Comparison of ENCODE assay signal across 14 cellular contexts in genomic region chr9:130934246-130934645, GRCh38. TPM values are rescaled to one million over a fixed set of nuclear protein-coding genes. Genes with fewer than 3 reads are reported as not detected.
DNase-seq lines count a peak whose midpoint lies in the region; ATAC-seq, FAIRE-seq and TF ChIP-seq lines count a peak whose summit lies in the region.
"Had no signal": no experiment of that assay in that cellular context is flagged by ENCODE, and none has a peak within 500 bp of the region (broad histone marks: within the 10 kb centered on the region; RNA-seq: fewer than 3 reads in every experiment).

No MANE protein-coding gene starts in this region.

- H3F3A ChIP-seq in MM.1S (ENCODE audit: insufficient read depth, low read length), result no peaks in the 10 kb centered on the region

- TF ChIP-seq POLR2A in H1 (IDR thresholded peaks at IDR 0.05; ENCODE audit: control extremely low read depth in 1 of 2, low read depth in 2 of 2, low read length in 2 of 2), result no peak

- H3K23ac ChIP-seq in H1 (ENCODE audit: insufficient read length) (no peak overlapping the region), neuronal stem cell (ENCODE audit: low read depth, low read length, poor library complexity) (peak overlapping the region; percentile 80)

- H2BK5ac ChIP-seq in H1 (ENCODE audit: low read depth, low read length) (no peak overlapping the region), neuronal stem cell (ENCODE audit: low read length) (peak overlapping the region; percentile 55)

- H3K27ac ChIP-seq in BLaER1 treated with 17β-estradiol and CSF1 and Interleukin-3, amounts not matched to agents 10 nM and 100 nM, result no peak overlapping the region
- no peak overlapping the region for H3K27ac ChIP-seq in H1 (ENCODE audit: low read depth, low read length)
- no peak overlapping the region for H3K27ac ChIP-seq in neuronal stem cell (replicated peaks; ENCODE audit: low read length)
- H3K27ac ChIP-seq in MM.1S (ENCODE audit: low read length), result no peak overlapping the region

- H2BK12ac ChIP-seq in H1 (ENCODE audit: low read depth, low read length), result peak overlapping the region; percentile 39; the same call in 1 of the 2 replicates
- H2BK12ac ChIP-seq in neuronal stem cell (ENCODE audit: low read length), result no peak overlapping the region

- no peak overlapping the region for H4K8ac ChIP-seq in H1 (ENCODE audit: extremely low read depth, insufficient read depth, low read length)
- no peak overlapping the region for H4K8ac ChIP-seq in neuronal stem cell (ENCODE audit: low read depth, low read length)

- H3K4me3 ChIP-seq in BLaER1 treated with 17β-estradiol and CSF1 and Interleukin-3, amounts not matched to agents 10 nM and 100 nM, result no peak overlapping the region
- H3K4me3 ChIP-seq in NT2/D1 (ENCODE audit: insufficient read length, low read depth) (no peak overlapping the region), H1 (ENCODE audit: extremely low read depth in 1 of 4, insufficient read depth in 2 of 4, low read depth in 3 of 4, low read length in 4 of 4) (no peak overlapping the region), neuronal stem cell (ENCODE audit: low read length in 2 of 2) (no peak overlapping the region), MM.1S (ENCODE audit: low read length) (no peak overlapping the region)

- H3K4me3 Mint-ChIP-seq in activated CD4-positive, alpha-beta T cell treated with anti-CD3 and anti-CD28 coated beads for 36 hours, result no peak overlapping the region
- H3K4me3 Mint-ChIP-seq: CD4-positive, CD25-positive, alpha-beta regulatory T cell had no signal

- peaks cover 0 to 75% (median 34%) of the 10 kb centered on the region in 11 experiments; a peak in 15 of 22 replicates for H4K20me1 ChIP-seq in BLaER1 treated with 17β-estradiol and CSF1 and Interleukin-3, amounts not matched to agents 10 nM and 100 nM
- H4K20me1 ChIP-seq in H1 (replicated peaks in 1 of 2; ENCODE audit: control insufficient read depth in 1 of 2, insufficient read depth in 2 of 2, low read length in 2 of 2) (peaks cover 0 to 2% of the 10 kb centered on the region in 2 experiments), MM.1S (ENCODE audit: insufficient read depth, low read length) (no peaks in the 10 kb centered on the region)

- H4K91ac ChIP-seq in H1 (replicated peaks; ENCODE audit: insufficient read length, low read length) (no peak overlapping the region), neuronal stem cell (ENCODE audit: low read depth, low read length, poor library complexity) (no peak overlapping the region)

- FAIRE-seq in H1 (lab: Jason Lieb, UNC), result no peak
- FAIRE-seq: A204.1, HepG2, HTR-8/SVneo had no signal

- no peak for TF ChIP-seq CTCF in H1 (IDR thresholded peaks at IDR 0.05; ENCODE audit: control extremely low read depth in 1 of 3, insufficient read depth in 1 of 3, low read depth in 1 of 3, low read length in 3 of 3)
- TF ChIP-seq CTCF in MM.1S (IDR thresholded peaks at IDR 0.05; ENCODE audit: low read length), result no peak

- no peak overlapping the region for H2AFZ ChIP-seq in H1 (ENCODE audit: low read length)
- no peak overlapping the region for H2AFZ ChIP-seq in neuronal stem cell (ENCODE audit: low read length)
- no peak overlapping the region for H2AFZ ChIP-seq in MM.1S (ENCODE audit: low read length)

- no peak overlapping the region for H3K56ac ChIP-seq in H1 (replicated peaks; ENCODE audit: insufficient read length, low read depth, low read length)

- 89% methylated on average over 8 of the region's 11 CpGs; no CpG with 5 or more reads in 1 of the 2 experiments for WGBS in H1 (ENCODE audit: extremely low coverage in 1 of 2, insufficient coverage in 1 of 2, insufficient read length in 1 of 2, insufficient replicate concordance in 2 of 2, low coverage in 1 of 2, low lambda C conversion rate in 2 of 2, missing lambda C conversion rate in 1 of 2), 2 experiments
- WGBS in neuronal stem cell (ENCODE audit: extremely low coverage in 2 of 2, insufficient read length in 2 of 2, insufficient replicate concordance in 1 of 2), 2 donors, result no CpG with 5 or more reads among the region's 11 CpGs

- ATAC-seq in activated CD4-positive, alpha-beta T cell treated with anti-CD3 and anti-CD28 coated beads for 36 hours, result no peak
- no peak for ATAC-seq in HG02870 (IDR thresholded peaks at IDR 0.05; ENCODE audit: unreplicated experiment)
- ATAC-seq: HepG2 had no signal

- no peak overlapping the region for H2BK20ac ChIP-seq in H1 (ENCODE audit: low read length)

- no peaks in the 10 kb centered on the region for H3K79me1 ChIP-seq in H1 (ENCODE audit: low read depth, low read length)
- no peaks in the 10 kb centered on the region for H3K79me1 ChIP-seq in neuronal stem cell (ENCODE audit: low read depth, low read length)

- H3K4ac ChIP-seq in H1 (replicated peaks; ENCODE audit: insufficient read length, low read depth, low read length) (no peak overlapping the region), neuronal stem cell (ENCODE audit: low read length) (no peak overlapping the region)

- H2AK5ac ChIP-seq in H1 (ENCODE audit: low read depth, low read length), result no peak overlapping the region
- H2AK5ac ChIP-seq in neuronal stem cell (ENCODE audit: low read depth, low read length), result peak overlapping the region; percentile 69

- H3K27me3 Mint-ChIP-seq in activated CD4-positive, alpha-beta T cell treated with anti-CD3 and anti-CD28 coated beads for 36 hours, result peaks cover 38% of the 10 kb centered on the region

- H3K9me3 ChIP-seq in BLaER1 treated with 17β-estradiol and CSF1 and Interleukin-3, amounts not matched to agents 10 nM and 100 nM (replicated peaks in 1 of 11), result no peaks in the 10 kb centered on the region
- H3K9me3 ChIP-seq in NT2/D1 (ENCODE audit: insufficient read depth, low read length), result no peaks in the 10 kb centered on the region
- H3K9me3 ChIP-seq in H1 (ENCODE audit: insufficient read depth in 2 of 2, low read depth in 1 of 2, low read length in 1 of 2), result no peaks in the 10 kb centered on the region
- no peaks in the 10 kb centered on the region for H3K9me3 ChIP-seq in neuronal stem cell (replicated peaks in 1 of 2; ENCODE audit: control insufficient read depth in 2 of 2, insufficient read depth in 1 of 2, low read depth in 1 of 2, low read length in 2 of 2)
- no peaks in the 10 kb centered on the region for H3K9me3 ChIP-seq in MM.1S (replicated peaks; ENCODE audit: insufficient read depth, low read length)

- no peaks in the 10 kb centered on the region for H3K36me3 Mint-ChIP-seq in activated CD4-positive, alpha-beta T cell treated with anti-CD3 and anti-CD28 coated beads for 36 hours (ENCODE audit: low read depth)
- H3K36me3 Mint-ChIP-seq: CD4-positive, CD25-positive, alpha-beta regulatory T cell had no signal

- H3K27me3 ChIP-seq in BLaER1 treated with 17β-estradiol and CSF1 and Interleukin-3, amounts not matched to agents 10 nM and 100 nM, result peaks cover 47 to 74% (median 61%) of the 10 kb centered on the region in 11 experiments
- H3K27me3 ChIP-seq in NT2/D1 (ENCODE audit: insufficient read depth, insufficient read length), result peaks cover 17% of the 10 kb centered on the region
- peaks cover 11 to 21% (median 18%) of the 10 kb centered on the region in 4 experiments for H3K27me3 ChIP-seq in H1 (replicated peaks in 1 of 4; ENCODE audit: control insufficient read depth in 3 of 4, extremely low read depth in 1 of 4, insufficient read depth in 3 of 4, low read length in 3 of 4)
- H3K27me3 ChIP-seq in neuronal stem cell (ENCODE audit: control insufficient read depth in 3 of 3, insufficient read depth in 3 of 3, low read depth in 1 of 3, low read length in 3 of 3), result peaks cover 8 to 66% (median 20%) of the 10 kb centered on the region in 3 experiments
- H3K27me3 ChIP-seq in MM.1S (replicated peaks; ENCODE audit: insufficient read depth, low read length), result peaks cover 95% of the 10 kb centered on the region

- POLR2A ChIA-PET in H1 (lab: Charles Lee; ENCODE audit: partially characterized antibody), result interaction anchor here (1.2 to 1.5 kb wide), 3 partner anchors 20 to 34 kb away, joined by 3 to 5 read pairs (median 3); no protein-coding TSS in a partner anchor
- POLR2A ChIA-PET in activated CD4-positive, alpha-beta T cell treated with anti-CD3 and anti-CD28 coated beads for 36 hours (lab: Charles Lee), result no interaction called here

- H3K9me2 ChIP-seq in MM.1S (replicated peaks; ENCODE audit: insufficient read depth, low read length), result no peaks in the 10 kb centered on the region

- peak overlapping the region in 10 of 11 experiments; percentile 50 to 100 (median 98); a peak in 20 of 22 replicates for H3K4me2 ChIP-seq in BLaER1 treated with 17β-estradiol and CSF1 and Interleukin-3, amounts not matched to agents 10 nM and 100 nM
- no peak overlapping the region for H3K4me2 ChIP-seq in H1 (ENCODE audit: insufficient read depth in 1 of 2, low read depth in 2 of 2, low read length in 2 of 2)
- H3K4me2 ChIP-seq in neuronal stem cell (ENCODE audit: insufficient read depth, low read length, poor library complexity, severe bottlenecking), result no peak overlapping the region
- no peak overlapping the region for H3K4me2 ChIP-seq in MM.1S (ENCODE audit: low read depth, low read length)

- H2BK15ac ChIP-seq in H1 (ENCODE audit: low read length) (no peak overlapping the region; the same call in 1 of the 2 replicates), neuronal stem cell (ENCODE audit: low read length) (peak overlapping the region; percentile 31)

- no peak overlapping the region for H2BK120ac ChIP-seq in H1 (replicated peaks; ENCODE audit: low read depth, low read length)
- no peak overlapping the region for H2BK120ac ChIP-seq in neuronal stem cell (ENCODE audit: low read depth, low read length)

- no peak overlapping the region for H3K27ac Mint-ChIP-seq in activated CD4-positive, alpha-beta T cell treated with anti-CD3 and anti-CD28 coated beads for 36 hours
- H3K27ac Mint-ChIP-seq: CD4-positive, CD25-positive, alpha-beta regulatory T cell had no signal

- H3K23me2 ChIP-seq in H1 (ENCODE audit: low read depth, low read length), result peaks cover 8% of the 10 kb centered on the region; the same call in 1 of the 2 replicates

- H3K4me1 Mint-ChIP-seq in activated CD4-positive, alpha-beta T cell treated with anti-CD3 and anti-CD28 coated beads for 36 hours, result peaks cover 2% of the 10 kb centered on the region

- H3K14ac ChIP-seq in H1 (ENCODE audit: insufficient read length) (no peak overlapping the region), neuronal stem cell (ENCODE audit: low read length) (no peak overlapping the region)

- no peak overlapping the region for H4K5ac ChIP-seq in H1 (ENCODE audit: insufficient read length, low read depth, low read length)

- no peak for TF ChIP-seq EP300 in H1 (IDR thresholded peaks at IDR 0.05; ENCODE audit: borderline replicate concordance in 1 of 2, low read depth in 2 of 2, low read length in 2 of 2)

- H3K4me1 ChIP-seq in BLaER1 treated with 17β-estradiol and CSF1 and Interleukin-3, amounts not matched to agents 10 nM and 100 nM, result peaks cover 80 to 100% (median 97%) of the 10 kb centered on the region in 10 experiments
- H3K4me1 ChIP-seq in NT2/D1 (ENCODE audit: insufficient read depth, insufficient read length) (peaks cover 32% of the 10 kb centered on the region), H1 (replicated peaks in 1 of 4; ENCODE audit: control insufficient read depth in 3 of 4, insufficient read depth in 4 of 4, low read length in 3 of 4) (peaks cover 8 to 47% (median 29%) of the 10 kb centered on the region in 4 experiments), neuronal stem cell (ENCODE audit: control insufficient read depth in 2 of 2, insufficient read depth in 1 of 2, low read depth in 1 of 2, low read length in 2 of 2) (peaks cover 18 to 19% of the 10 kb centered on the region in 2 donors), MM.1S (ENCODE audit: low read length) (no peaks in the 10 kb centered on the region)

- H3K9ac ChIP-seq in BLaER1 treated with 17β-estradiol and CSF1 and Interleukin-3, amounts not matched to agents 10 nM and 100 nM, result peak overlapping the region in 4 of 11 experiments; percentile 1 to 34 (median 26); a peak in 4 of 22 replicates
- peak overlapping the region; percentile 4 for H3K9ac ChIP-seq in NT2/D1 (ENCODE audit: insufficient read length, low read depth)
- no peak overlapping the region for H3K9ac ChIP-seq in H1 (replicated peaks in 1 of 4; ENCODE audit: extremely low read depth in 1 of 4, low read depth in 3 of 4, low read length in 3 of 4)
- no peak overlapping the region for H3K9ac ChIP-seq in neuronal stem cell (ENCODE audit: low read depth, low read length, poor library complexity)
- H3K9ac ChIP-seq in MM.1S (ENCODE audit: low read length), result no peak overlapping the region

- CTCF ChIA-PET in H1 (lab: Charles Lee; ENCODE audit: partially characterized antibody), result interaction anchor here (1.0 to 7.8 kb wide), 12 partner anchors 10 to 162 kb away, joined by 3 to 38 read pairs (median 8); no protein-coding TSS in a partner anchor
- CTCF ChIA-PET in activated CD4-positive, alpha-beta T cell treated with anti-CD3 and anti-CD28 coated beads for 36 hours (lab: Charles Lee), result interaction anchor here (0.7 to 1.0 kb wide), 2 partner anchors 9 to 112 kb away, joined by 3 to 4 read pairs; no protein-coding TSS in a partner anchor

- intact Hi-C loops in activated CD4-positive, alpha-beta T cell treated with anti-CD3 and anti-CD28 coated beads for 36 hours (cut with DNase I, micrococcal nuclease), result no loop called here

- TF ChIP-seq RAD21 in H1 (IDR thresholded peaks at IDR 0.05 in 1 of 2, conservative IDR thresholded peaks at IDR 0.05 in 1 of 2; ENCODE audit: low read depth in 2 of 2, low read length in 2 of 2), result no peak

- H3K18ac ChIP-seq in H1 (ENCODE audit: extremely low read depth, low read length) (no peak overlapping the region; the same call in 1 of the 2 replicates), neuronal stem cell (ENCODE audit: low read length) (peak overlapping the region; percentile 17)

- no peaks in the 10 kb centered on the region for H3K36me3 ChIP-seq in BLaER1 treated with 17β-estradiol and CSF1 and Interleukin-3, amounts not matched to agents 10 nM and 100 nM
- no peaks in the 10 kb centered on the region for H3K36me3 ChIP-seq in NT2/D1 (ENCODE audit: insufficient read depth, insufficient read length, low read length)
- no peaks in the 10 kb centered on the region for H3K36me3 ChIP-seq in H1 (ENCODE audit: control insufficient read depth in 2 of 4, insufficient read depth in 4 of 4, low read length in 3 of 4)
- H3K36me3 ChIP-seq in neuronal stem cell (replicated peaks in 1 of 2; ENCODE audit: control insufficient read depth in 2 of 2, insufficient read depth in 2 of 2, low read length in 2 of 2), result no peaks in the 10 kb centered on the region
- H3K36me3 ChIP-seq in MM.1S (replicated peaks; ENCODE audit: insufficient read depth, low read length), result no peaks in the 10 kb centered on the region

- DNase-seq in NT2/D1 (ENCODE audit: low read depth, low spot score), result no peak
- no peak for DNase-seq in H1 (ENCODE audit: low read depth in 1 of 2, low spot score in 2 of 2)
- no peak for DNase-seq in neuronal stem cell (ENCODE audit: low spot score)
- no peak for DNase-seq in MM.1S
- DNase-seq in activated CD4-positive, alpha-beta T cell treated with anti-CD3 and anti-CD28 coated beads for 36 hours, result no peak
- DNase-seq: CD4-positive, CD25-positive, alpha-beta regulatory T cell had no signal

- H3K79me2 ChIP-seq in H1 (ENCODE audit: control insufficient read depth in 1 of 2, insufficient read depth in 2 of 2, low read length in 2 of 2), result no peaks in the 10 kb centered on the region
- H3K79me2 ChIP-seq in MM.1S (ENCODE audit: low read length), result no peaks in the 10 kb centered on the region

- H3K9me3 Mint-ChIP-seq in activated CD4-positive, alpha-beta T cell treated with anti-CD3 and anti-CD28 coated beads for 36 hours (ENCODE audit: low read depth), result no peaks in the 10 kb centered on the region

RNA-seq across cellular contexts. Expression of gene FIBCD1, which starts 4.8 kb away (rescaled TPM):
- total RNA-seq in H1 (2021; fragmentation: NEBNext Ultra II Directional; extraction: Animal tissue kit (Norgen Biotek cat#: 25700)), result 5.3 and 6.1 TPM in 2 replicates
- 8.8 and 13.2 TPM in 2 replicates for polyA plus RNA-seq in H1 (2011; rRNA removed)
- 5.6 TPM for polyA plus RNA-seq in H1 (2011; cell fraction: cytosol; rRNA removed)
- polyA plus RNA-seq in H1 (2011; cell fraction: nucleus; rRNA removed), result 11.0 TPM
- polyA plus RNA-seq in H1 (2012, experiment 1 of 2), result 3.9 to 10.9 TPM (median 7.8 TPM) in 4 replicates
- polyA plus RNA-seq in H1 (2012, experiment 2 of 2), result 5.2 TPM
- polyA plus RNA-seq in H1 (2013, experiment 1 of 2), result 11.6 TPM
- 10.8 TPM for polyA plus RNA-seq in H1 (2013, experiment 2 of 2)
- polyA minus RNA-seq in H1 (2011; rRNA and poly(A)+ RNA removed), result 0.66 and 1.2 TPM in 2 replicates
- 2.1 TPM for polyA minus RNA-seq in H1 (2011; cell fraction: cytosol; rRNA and poly(A)+ RNA removed)
- polyA minus RNA-seq in H1 (2011; cell fraction: nucleus; rRNA and poly(A)+ RNA removed), result 1.2 TPM
- polyA plus RNA-seq in neuronal stem cell (2013, experiment 1 of 2), result 0.82 TPM
- 0.89 TPM for polyA plus RNA-seq in neuronal stem cell (2013, experiment 2 of 2)
- not detected for total RNA-seq in activated CD4-positive, alpha-beta T cell treated with anti-CD3 and anti-CD28 coated beads for 36 hours
- total RNA-seq: CD4-positive, CD25-positive, alpha-beta regulatory T cell had no signal
- polyA plus RNA-seq: CD4-positive, CD25-positive, alpha-beta regulatory T cell had no signal

RNA-seq across cellular contexts. Expression of gene QRFP, which starts 37.6 kb away (rescaled TPM):
- total RNA-seq in H1 (2021; fragmentation: NEBNext Ultra II Directional; extraction: Animal tissue kit (Norgen Biotek cat#: 25700)), result not detected in 2 replicates
- polyA plus RNA-seq in H1 (2011; rRNA removed), result not detected in 2 replicates
- not detected for polyA plus RNA-seq in H1 (2011; cell fraction: cytosol; rRNA removed)
- not detected for polyA plus RNA-seq in H1 (2011; cell fraction: nucleus; rRNA removed)
- 0.11 to 0.28 TPM in 2 of 4 replicates, not detected in the others for polyA plus RNA-seq in H1 (2012, experiment 1 of 2)
- polyA plus RNA-seq in H1 (2012, experiment 2 of 2), result 0.73 TPM
- polyA plus RNA-seq in H1 (2013, experiment 1 of 2), result not detected
- not detected for polyA plus RNA-seq in H1 (2013, experiment 2 of 2)
- polyA minus RNA-seq in H1 (2011; rRNA and poly(A)+ RNA removed), result not detected in 2 replicates
- polyA minus RNA-seq in H1 (2011; cell fraction: cytosol; rRNA and poly(A)+ RNA removed), result not detected
- polyA minus RNA-seq in H1 (2011; cell fraction: nucleus; rRNA and poly(A)+ RNA removed), result not detected
- polyA plus RNA-seq in neuronal stem cell (2013, experiment 1 of 2), result not detected
- polyA plus RNA-seq in neuronal stem cell (2013, experiment 2 of 2), result not detected
- total RNA-seq in activated CD4-positive, alpha-beta T cell treated with anti-CD3 and anti-CD28 coated beads for 36 hours, result not detected
- total RNA-seq: CD4-positive, CD25-positive, alpha-beta regulatory T cell; Daoy; H7; HepG2 had no signal
- polyA plus RNA-seq: BJ; CD4-positive, CD25-positive, alpha-beta regulatory T cell; HepG2 had no signal

Comparison
In these comparisons a context has a peak if more than half of its experiments do, and no peak if none do; other contexts are left out.
1. H3K4me2 ChIP-seq: peak in BLaER1 treated with 17β-estradiol and CSF1 and Interleukin-3, amounts not matched to agents 10 nM and 100 nM (10 of 11); none in H1 (0 of 2), neuronal stem cell (single experiment) and MM.1S (single experiment).